Comparison of ENCODE assay signal across 8 cellular contexts in genomic region chr4:2794707-2795557, GRCh38. TPM values are rescaled to one million over a fixed set of nuclear protein-coding genes. Genes with fewer than 3 reads are reported as not detected.
DNase-seq lines count a peak whose midpoint lies in the region; ATAC-seq and TF ChIP-seq lines count a peak whose summit lies in the region.

No MANE protein-coding gene starts in this region.

- H3K9me3 ChIP-seq in AG04450 (ENCODE audit: control insufficient read depth, insufficient read depth, low read length), result no peaks in the 10 kb centered on the region; the same call in 1 of the 2 replicates

- TF ChIP-seq CTCF in AG04450 (IDR thresholded peaks at IDR 0.05; ENCODE audit: low read depth, low read length), result no peak

- H3K4me1 Mint-ChIP-seq in memory B cell, result peaks cover 33% of the 10 kb centered on the region

- H3K9me3 Mint-ChIP-seq in memory B cell, result no peaks in the 10 kb centered on the region

- H3K27me3 Mint-ChIP-seq in memory B cell, result no peaks in the 10 kb centered on the region

- H3K36me3 Mint-ChIP-seq in memory B cell, result no peaks in the 10 kb centered on the region

- H3K27ac Mint-ChIP-seq in memory B cell, result no peak overlapping the region

- H3K27ac ChIP-seq in AG04450 (ENCODE audit: low read depth, low read length) (peak overlapping the region; percentile 84), caudate nucleus (ENCODE audit: low read depth, low read length) (peak overlapping the region; percentile 59)

- peak overlapping the region; percentile 22; the same call in 1 of the 2 replicates for H3K4me3 ChIP-seq in AG04450 (ENCODE audit: low read depth, low read length)

- CTCF ChIA-PET in AG04450 (lab: Charles Lee), result no interaction called here

- ATAC-seq in memory B cell (ENCODE audit: low read depth) (no peak), GM21390 (IDR thresholded peaks at IDR 0.05; ENCODE audit: unreplicated experiment) (no peak), GM21515 (IDR thresholded peaks at IDR 0.05; ENCODE audit: unreplicated experiment) (no peak)

- POLR2A ChIA-PET in AG04450 (lab: Yijun Ruan, JAX), result interaction anchor here (1.1 to 1.5 kb wide), 3 partner anchors 23 to 39 kb away, joined by 4 to 5 read pairs (median 4); no protein-coding TSS in a partner anchor

- H3K27me3 ChIP-seq in AG04450 (ENCODE audit: control insufficient read depth, insufficient read depth, low read length), result no peaks in the 10 kb centered on the region

- peak overlapping the region; percentile 50 for H3K4me3 Mint-ChIP-seq in memory B cell

- DNase-seq in AG04450 (ENCODE audit: low read depth, low spot score) (no peak), MV-4-11 (lab: John Stamatoyannopoulos, UW) (peak; percentile 19), caudate nucleus (lab: John Stamatoyannopoulos, UW) (peak in 6 of 61 donors; percentile 35 to 52 (median 41)), memory B cell (ENCODE audit: low spot score in 2 of 2) (no peak), foreskin melanocyte (no peak)
- DNase-seq in stimulated activated CD4-positive, alpha-beta T cell treated with anti-CD3 and anti-CD28 coated beads, Interleukin-4, amount 100 ng/mL, for 4 hours, result no peak

RNA-seq across cellular contexts. Expression of gene SH3BP2, which starts 2.0 kb away (rescaled TPM):
- polyA plus RNA-seq in AG04450 (2011; rRNA removed), result 14.8 and 17.2 TPM in 2 replicates
- 30.6 and 36.8 TPM in 2 replicates for polyA minus RNA-seq in AG04450 (2011; rRNA and poly(A)+ RNA removed)

RNA-seq across cellular contexts. Expression of gene TNIP2, which starts 38.8 kb away (rescaled TPM):
- 28.8 and 34.3 TPM in 2 replicates for polyA plus RNA-seq in AG04450 (2011; rRNA removed)
- polyA minus RNA-seq in AG04450 (2011; rRNA and poly(A)+ RNA removed), result 11.8 and 18.6 TPM in 2 replicates

RNA-seq across cellular contexts. Expression of gene ADD1, which starts 48.7 kb away (rescaled TPM):
- polyA plus RNA-seq in AG04450 (2011; rRNA removed), result 149 and 170 TPM in 2 replicates
- polyA minus RNA-seq in AG04450 (2011; rRNA and poly(A)+ RNA removed), result 95.8 and 112 TPM in 2 replicates
